Comparison of ENCODE assay signal across 17 cellular contexts in genomic region chr9:109935406-109936087, GRCh38.
DNase-seq lines count a peak whose midpoint lies in the region; ATAC-seq and TF ChIP-seq lines count a peak whose summit lies in the region.
"Had no signal": no experiment of that assay in that cellular context is flagged by ENCODE, and none has a peak within 500 bp of the region (broad histone marks: within the 10 kb centered on the region; RNA-seq: fewer than 3 reads in every experiment).

No MANE protein-coding gene starts in this region.

- H3K27ac ChIP-seq in mesenchymal stem cell (ENCODE audit: low read length, poor library complexity, severe bottlenecking) (peak overlapping the region; percentile 68), endodermal cell (ENCODE audit: low read depth, low read length) (no peak overlapping the region)
- H3K27ac ChIP-seq: lower lobe of right lung, transverse colon had no signal

- H2BK5ac ChIP-seq in mesenchymal stem cell (ENCODE audit: low read depth, low read length, poor library complexity, severe bottlenecking): no peak overlapping the region

- no peak overlapping the region for H3K4ac ChIP-seq in mesenchymal stem cell (ENCODE audit: low read depth in 1 of 2, low read length in 2 of 2)

- H3K27ac Mint-ChIP-seq in endodermal cell: no peak overlapping the region
- H3K27ac Mint-ChIP-seq: activated naive CD8-positive, alpha-beta T cell treated with anti-CD3 and anti-CD28 coated beads, Interleukin-2, amount 10 ng/mL, durations not matched to agents 7 days and 5 days; CD14-positive monocyte had no signal

- no peak overlapping the region for H4K91ac ChIP-seq in mesenchymal stem cell (ENCODE audit: low read length)

- no peak overlapping the region for H3K4me3 Mint-ChIP-seq in endodermal cell
- H3K4me3 Mint-ChIP-seq: activated naive CD8-positive, alpha-beta T cell treated with anti-CD3 and anti-CD28 coated beads, Interleukin-2, amount 10 ng/mL, durations not matched to agents 7 days and 5 days; CD14-positive monocyte had no signal

- DNase-seq in mesenchymal stem cell: no peak
- DNase-seq in SKM-1 treated with dmso at 0.1 percent for 144 hours (lab: John Stamatoyannopoulos, UW; ENCODE audit: unreplicated experiment): no peak
- no peak for DNase-seq in endodermal cell
- DNase-seq in posterior cingulate gyrus: no peak
- DNase-seq in DMS79 (lab: John Stamatoyannopoulos, UW): no peak
- DNase-seq: activated naive CD8-positive, alpha-beta T cell treated with anti-CD3 and anti-CD28 coated beads, Interleukin-2, amount 10 ng/mL, durations not matched to agents 7 days and 5 days; erythroblast; lower lobe of right lung; NCI-H1105 treated with DMSO at 0.1 percent for 48 hours; NCI-H446; RPMI8226; small intestine; transverse colon had no signal

- H2BK120ac ChIP-seq in mesenchymal stem cell (ENCODE audit: low read depth, low read length): no peak overlapping the region

- no peaks in the 10 kb centered on the region for H3K79me1 ChIP-seq in mesenchymal stem cell (replicated peaks; ENCODE audit: low read length, poor library complexity, severe bottlenecking)

- no peak overlapping the region for H3K18ac ChIP-seq in mesenchymal stem cell (ENCODE audit: low read depth in 1 of 2, low read length in 2 of 2)

- H3K23ac ChIP-seq in mesenchymal stem cell (ENCODE audit: low read length in 2 of 2): no peak overlapping the region

- no peak overlapping the region for H3K9ac ChIP-seq in mesenchymal stem cell (ENCODE audit: low read length)
- H3K9ac ChIP-seq in endodermal cell (ENCODE audit: extremely low read depth, low read length, poor library complexity, severe bottlenecking): no peak overlapping the region

- no peak overlapping the region for H2AK5ac ChIP-seq in mesenchymal stem cell (ENCODE audit: low read length, severe bottlenecking)

- H2AFZ ChIP-seq in mesenchymal stem cell (ENCODE audit: low read depth, low read length): no peak overlapping the region

- ATAC-seq in GM19043 (IDR thresholded peaks at IDR 0.05; ENCODE audit: low read depth, unreplicated experiment) (peak; percentile 43), GM21786 (IDR thresholded peaks at IDR 0.05; ENCODE audit: unreplicated experiment) (peak; percentile 63), HG03575 (IDR thresholded peaks at IDR 0.05; ENCODE audit: extremely low read depth, insufficient number of reproducible peaks, low FRiP score, unreplicated experiment) (peak; percentile 54)
- ATAC-seq: lower lobe of right lung had no signal

- H4K8ac ChIP-seq in mesenchymal stem cell (ENCODE audit: low read length): no peak overlapping the region

- H3K4me2 ChIP-seq in mesenchymal stem cell (ENCODE audit: low read length, poor library complexity, severe bottlenecking): no peak overlapping the region

- H3K36me3 Mint-ChIP-seq in endodermal cell (ENCODE audit: low read depth): no peaks in the 10 kb centered on the region
- H3K36me3 Mint-ChIP-seq: activated naive CD8-positive, alpha-beta T cell treated with anti-CD3 and anti-CD28 coated beads, Interleukin-2, amount 10 ng/mL, durations not matched to agents 7 days and 5 days; CD14-positive monocyte had no signal

- H3K9me3 Mint-ChIP-seq in endodermal cell: no peaks in the 10 kb centered on the region
- H3K9me3 Mint-ChIP-seq: activated naive CD8-positive, alpha-beta T cell treated with anti-CD3 and anti-CD28 coated beads, Interleukin-2, amount 10 ng/mL, durations not matched to agents 7 days and 5 days had no signal

- H3K4me1 ChIP-seq in mesenchymal stem cell (ENCODE audit: control insufficient read depth, insufficient read depth, low read depth, low read length) (peaks cover 4% of the 10 kb centered on the region), endodermal cell (ENCODE audit: control insufficient read depth, insufficient read depth, low read length) (no peaks in the 10 kb centered on the region)
- H3K4me1 ChIP-seq: lower lobe of right lung, transverse colon had no signal

- H3K27me3 Mint-ChIP-seq in endodermal cell (ENCODE audit: insufficient read depth): no peaks in the 10 kb centered on the region
- H3K27me3 Mint-ChIP-seq: activated naive CD8-positive, alpha-beta T cell treated with anti-CD3 and anti-CD28 coated beads, Interleukin-2, amount 10 ng/mL, durations not matched to agents 7 days and 5 days had no signal

- H3K36me3 ChIP-seq in mesenchymal stem cell (ENCODE audit: control insufficient read depth in 1 of 2, insufficient read depth in 2 of 2, low read depth in 1 of 2, low read length in 2 of 2) (peaks cover 6 to 39% of the 10 kb centered on the region in 2 experiments), endodermal cell (ENCODE audit: control insufficient read depth, insufficient read depth, low read length) (no peaks in the 10 kb centered on the region)
- H3K36me3 ChIP-seq: lower lobe of right lung, transverse colon had no signal

- H3K4me3 ChIP-seq in mesenchymal stem cell (ENCODE audit: insufficient read depth in 1 of 2, low read depth in 1 of 2, low read length in 2 of 2): no peak overlapping the region
- no peak overlapping the region for H3K4me3 ChIP-seq in endodermal cell (ENCODE audit: low read length)
- H3K4me3 ChIP-seq: lower lobe of right lung, transverse colon had no signal

- H3K9me3 ChIP-seq in mesenchymal stem cell (ENCODE audit: control insufficient read depth, low read length) (no peaks in the 10 kb centered on the region), endodermal cell (ENCODE audit: control insufficient read depth, low read length) (no peaks in the 10 kb centered on the region)
- H3K9me3 ChIP-seq: lower lobe of right lung, transverse colon had no signal

- no peak for TF ChIP-seq CTCF in endodermal cell (conservative IDR thresholded peaks at IDR 0.05)

- H3K27me3 ChIP-seq in mesenchymal stem cell (ENCODE audit: control insufficient read depth in 1 of 2, insufficient read depth in 1 of 2, low read length in 2 of 2) (no peaks in the 10 kb centered on the region), endodermal cell (ENCODE audit: control insufficient read depth, insufficient read depth, low read length, poor library complexity, severe bottlenecking) (no peaks in the 10 kb centered on the region)
- H3K27me3 ChIP-seq: transverse colon had no signal

- 83% methylated on average over 1 of the region's 1 CpG for WGBS in mesenchymal stem cell
- WGBS in endodermal cell (ENCODE audit: insufficient coverage in 1 of 2, insufficient read length in 1 of 2), 2 experiments: 93 to 100% methylated on average over 1 of the region's 1 CpG

- H2BK15ac ChIP-seq in mesenchymal stem cell (ENCODE audit: low read depth, poor library complexity, severe bottlenecking): no peak overlapping the region

- H3K14ac ChIP-seq in mesenchymal stem cell (ENCODE audit: low read length in 2 of 2): no peak overlapping the region

- H2BK12ac ChIP-seq in mesenchymal stem cell (ENCODE audit: low read length in 2 of 2): no peak overlapping the region

- intact Hi-C loops in posterior cingulate gyrus (cut with DNase I): no loop called here

- no peaks in the 10 kb centered on the region for H3K4me1 Mint-ChIP-seq in endodermal cell
